Comparison of ENCODE assay signal across 16 cellular contexts in the genomic region with DNA sequence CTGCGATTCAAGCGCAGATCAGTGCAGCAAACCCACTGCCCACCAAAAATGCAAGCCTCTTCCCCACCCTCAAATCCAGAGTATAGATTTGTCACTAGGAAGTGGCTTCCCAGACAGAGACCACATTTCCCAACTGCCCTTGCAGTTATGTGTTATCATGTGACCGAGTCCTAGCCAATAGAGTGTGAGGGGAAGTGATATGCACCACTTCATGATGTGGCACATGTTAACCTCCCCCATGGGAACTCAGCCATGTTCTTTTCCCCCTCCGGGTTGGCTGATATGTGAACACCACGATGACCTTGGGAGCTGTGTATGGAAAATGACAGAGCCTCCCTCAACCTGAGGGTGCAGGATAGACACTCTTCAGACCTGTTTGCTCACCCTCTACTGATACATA. TPM values are rescaled to one million over a fixed set of nuclear protein-coding genes. Genes with fewer than 3 reads are reported as not detected.
DNase-seq lines count a peak whose midpoint lies in the region; ATAC-seq and TF ChIP-seq lines count a peak whose summit lies in the region.
"Had no signal": no experiment of that assay in that cellular context is flagged by ENCODE, and none has a peak within 500 bp of the region (broad histone marks: within the 10 kb centered on the region; RNA-seq: fewer than 3 reads in every experiment).

No MANE protein-coding gene starts in this region.

- peaks cover 6% of the 10 kb centered on the region for H3K9me3 Mint-ChIP-seq in activated CD8-positive, alpha-beta T cell treated with anti-CD3 and anti-CD28 coated beads for 36 hours
- H3K9me3 Mint-ChIP-seq in activated CD8-positive, alpha-beta T cell treated with anti-CD3 and anti-CD28 coated beads, Interleukin-2, amount 10 ng/mL, durations not matched to agents 7 days and 5 days (ENCODE audit: insufficient read depth), result no peaks in the 10 kb centered on the region

- no peak overlapping the region for H3K4me3 ChIP-seq in neutrophil (ENCODE audit: low read depth in 1 of 2, low read length in 1 of 2)
- H3K4me3 ChIP-seq: esophagus squamous epithelium had no signal

- DNase-seq in activated CD8-positive, alpha-beta T cell treated with anti-CD3 and anti-CD28 coated beads for 36 hours, result peak; percentile 26
- no peak for DNase-seq in activated CD8-positive, alpha-beta T cell treated with anti-CD3 and anti-CD28 coated beads, Interleukin-2, amount 10 ng/mL, durations not matched to agents 7 days and 5 days
- DNase-seq in LHCN-M2 (ENCODE audit: low read depth) (peak; percentile 5), RPMI8226 (peak; percentile 23), GM13977 (ENCODE audit: low spot score) (no peak)
- DNase-seq in activated CD8-positive, alpha-beta memory T cell treated with anti-CD3 and anti-CD28 coated beads for 24 hours, result no peak
- DNase-seq: activated CD8-positive, alpha-beta memory T cell treated with anti-CD3 and anti-CD28 coated beads, Interleukin-2, amount 50 U/mL, for 48 hours; cerebellar nuclear complex; esophagus squamous epithelium; HCEC 1CT; NCI-H2081 treated with DMSO at 0.1 percent for 48 hours had no signal

- H3K4me1 ChIP-seq in neutrophil (ENCODE audit: control insufficient read depth in 1 of 2, insufficient read depth in 1 of 2, low read depth in 1 of 2, low read length in 1 of 2), result peaks cover 7 to 12% of the 10 kb centered on the region in 2 experiments
- H3K4me1 ChIP-seq: esophagus squamous epithelium had no signal

- no peak overlapping the region for H3K4me3 Mint-ChIP-seq in activated CD8-positive, alpha-beta T cell treated with anti-CD3 and anti-CD28 coated beads for 36 hours
- H3K4me3 Mint-ChIP-seq in activated CD8-positive, alpha-beta T cell treated with anti-CD3 and anti-CD28 coated beads, Interleukin-2, amount 10 ng/mL, durations not matched to agents 7 days and 5 days, result no peak overlapping the region

- peak; percentile 37 for ATAC-seq in activated CD8-positive, alpha-beta T cell treated with anti-CD3 and anti-CD28 coated beads for 36 hours
- no peak for ATAC-seq in activated CD8-positive, alpha-beta T cell treated with anti-CD3 and anti-CD28 coated beads, Interleukin-2, amount 10 ng/mL, durations not matched to agents 7 days and 5 days
- no peak for ATAC-seq in GM18520 (IDR thresholded peaks at IDR 0.05; ENCODE audit: unreplicated experiment)
- ATAC-seq: Panc1 had no signal

- H3K27ac Mint-ChIP-seq in activated CD8-positive, alpha-beta T cell treated with anti-CD3 and anti-CD28 coated beads for 36 hours, result no peak overlapping the region
- no peak overlapping the region for H3K27ac Mint-ChIP-seq in activated CD8-positive, alpha-beta T cell treated with anti-CD3 and anti-CD28 coated beads, Interleukin-2, amount 10 ng/mL, durations not matched to agents 7 days and 5 days

- TF ChIP-seq CTCF in activated CD8-positive, alpha-beta T cell treated with anti-CD3 and anti-CD28 coated beads for 36 hours (IDR thresholded peaks at IDR 0.05), result no peak
- no peak for TF ChIP-seq CTCF in neutrophil (IDR thresholded peaks at IDR 0.05)
- TF ChIP-seq CTCF in GM13977 (IDR thresholded peaks at IDR 0.05; ENCODE audit: extremely low read depth, insufficient read depth, missing control alignments), result no peak

- in situ Hi-C loops in GM13977 (cut with MboI; ENCODE audit: low pct_unique_long_range_greater_than_20kb, low sequenced_read_pairs, unreplicated experiment), result no loop called here

- peaks cover under 1% of the 10 kb centered on the region for H3K27me3 ChIP-seq in neutrophil

- H3K27ac ChIP-seq in neutrophil, result peak overlapping the region; percentile 46
- H3K27ac ChIP-seq: esophagus squamous epithelium had no signal

- POLR2A ChIA-PET in activated CD8-positive, alpha-beta T cell treated with anti-CD3 and anti-CD28 coated beads for 36 hours (lab: Charles Lee), result no interaction called here
- POLR2A ChIA-PET in activated CD8-positive, alpha-beta T cell treated with anti-CD3 and anti-CD28 coated beads, Interleukin-2, amount 10 ng/mL, durations not matched to agents 7 days and 5 days (lab: Charles Lee), result no interaction called here

- no peaks in the 10 kb centered on the region for H3K27me3 Mint-ChIP-seq in activated CD8-positive, alpha-beta T cell treated with anti-CD3 and anti-CD28 coated beads for 36 hours
- H3K27me3 Mint-ChIP-seq in activated CD8-positive, alpha-beta T cell treated with anti-CD3 and anti-CD28 coated beads, Interleukin-2, amount 10 ng/mL, durations not matched to agents 7 days and 5 days (ENCODE audit: low read depth), result no peaks in the 10 kb centered on the region

- H3K4me1 Mint-ChIP-seq in activated CD8-positive, alpha-beta T cell treated with anti-CD3 and anti-CD28 coated beads for 36 hours (ENCODE audit: low read depth), result peaks cover 5% of the 10 kb centered on the region
- peaks cover 2% of the 10 kb centered on the region for H3K4me1 Mint-ChIP-seq in activated CD8-positive, alpha-beta T cell treated with anti-CD3 and anti-CD28 coated beads, Interleukin-2, amount 10 ng/mL, durations not matched to agents 7 days and 5 days (ENCODE audit: low read depth)

- no peaks in the 10 kb centered on the region for H3K9me3 ChIP-seq in neutrophil
- H3K9me3 ChIP-seq: esophagus squamous epithelium had no signal

- no peaks in the 10 kb centered on the region for H3K36me3 Mint-ChIP-seq in activated CD8-positive, alpha-beta T cell treated with anti-CD3 and anti-CD28 coated beads for 36 hours (ENCODE audit: low read depth)
- no peaks in the 10 kb centered on the region for H3K36me3 Mint-ChIP-seq in activated CD8-positive, alpha-beta T cell treated with anti-CD3 and anti-CD28 coated beads, Interleukin-2, amount 10 ng/mL, durations not matched to agents 7 days and 5 days (ENCODE audit: low read depth)

- no peaks in the 10 kb centered on the region for H3K36me3 ChIP-seq in neutrophil
- H3K36me3 ChIP-seq: esophagus squamous epithelium had no signal

- intact Hi-C loops in activated CD8-positive, alpha-beta T cell treated with anti-CD3 and anti-CD28 coated beads for 36 hours (cut with micrococcal nuclease), result no loop called here

- CTCF ChIA-PET in activated CD8-positive, alpha-beta T cell treated with anti-CD3 and anti-CD28 coated beads for 36 hours (lab: Charles Lee), result no interaction called here
- CTCF ChIA-PET in activated CD8-positive, alpha-beta T cell treated with anti-CD3 and anti-CD28 coated beads, Interleukin-2, amount 10 ng/mL, durations not matched to agents 7 days and 5 days (lab: Charles Lee), result no interaction called here

RNA-seq across cellular contexts. Expression of a gene that starts 50.8 kb away (rescaled TPM):
- not detected for total RNA-seq in activated CD8-positive, alpha-beta T cell treated with anti-CD3 and anti-CD28 coated beads for 36 hours
- total RNA-seq in activated CD8-positive, alpha-beta T cell treated with anti-CD3 and anti-CD28 coated beads, Interleukin-2, amount 10 ng/mL, durations not matched to agents 7 days and 5 days, result not detected
- total RNA-seq in LHCN-M2 (2014; rRNA removed), result not detected in 2 replicates
- not detected for polyA plus RNA-seq in LHCN-M2 (2012)
- total RNA-seq: esophagus squamous epithelium, osteocyte, urinary bladder had no signal
- polyA plus RNA-seq: urinary bladder had no signal

RNA-seq across cellular contexts. Expression of a gene that starts 59.9 kb away (rescaled TPM):
- not detected for total RNA-seq in activated CD8-positive, alpha-beta T cell treated with anti-CD3 and anti-CD28 coated beads for 36 hours
- not detected for total RNA-seq in activated CD8-positive, alpha-beta T cell treated with anti-CD3 and anti-CD28 coated beads, Interleukin-2, amount 10 ng/mL, durations not matched to agents 7 days and 5 days
- not detected in 2 replicates for total RNA-seq in LHCN-M2 (2014; rRNA removed)
- polyA plus RNA-seq in LHCN-M2 (2012), result not detected
- total RNA-seq: esophagus squamous epithelium, osteocyte, urinary bladder had no signal
- polyA plus RNA-seq: urinary bladder had no signal

Comparison
In these comparisons a context has a peak if more than half of its experiments do, and no peak if none do; other contexts are left out.
1. DNase-seq: peak in activated CD8-positive, alpha-beta T cell treated with anti-CD3 and anti-CD28 coated beads for 36 hours (single experiment), LHCN-M2 (single experiment) and RPMI8226 (single experiment); none in activated CD8-positive, alpha-beta T cell treated with anti-CD3 and anti-CD28 coated beads, Interleukin-2, amount 10 ng/mL, durations not matched to agents 7 days and 5 days (single experiment), activated CD8-positive, alpha-beta memory T cell treated with anti-CD3 and anti-CD28 coated beads for 24 hours (single experiment) and GM13977 (single experiment).